ENCODE assay signal across 10 cellular contexts in the genomic region with DNA sequence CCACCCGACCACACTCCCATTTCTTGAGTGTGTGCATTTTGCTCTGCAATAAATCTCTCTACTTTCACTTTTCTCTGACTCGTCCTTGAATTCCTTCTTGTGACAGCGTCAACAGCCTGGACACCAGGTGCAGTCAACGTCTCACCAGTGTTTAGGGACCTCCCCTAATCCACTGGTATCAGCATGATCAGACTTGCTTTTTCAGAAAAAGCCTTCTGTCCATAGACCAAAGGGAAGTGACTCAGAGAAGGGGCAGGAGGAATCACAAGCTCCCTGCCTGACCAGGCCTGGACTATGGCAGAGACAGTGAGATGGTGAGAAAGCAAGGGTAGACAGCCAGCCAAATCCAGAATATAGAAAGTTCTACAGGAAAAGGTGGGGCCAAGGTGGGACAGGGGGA. TPM values are rescaled to one million over a fixed set of nuclear protein-coding genes. Genes with fewer than 3 reads are reported as not detected.
DNase-seq lines count a peak whose midpoint lies in the region; ATAC-seq and TF ChIP-seq lines count a peak whose summit lies in the region.
"Had no signal": no experiment of that assay in that cellular context is flagged by ENCODE, and none has a peak within 500 bp of the region (broad histone marks: within the 10 kb centered on the region; RNA-seq: fewer than 3 reads in every experiment).

No MANE protein-coding gene starts in this region.

- H3K9me3 Mint-ChIP-seq in stimulated activated effector memory CD8-positive, alpha-beta T cell treated with anti-CD3 and anti-CD28 coated beads, Interleukin-12 subunit alpha, Interleukin-12 subunit beta, amount 100 ng/mL, for 72 hours = no peaks in the 10 kb centered on the region

- 0% methylated on average over 4 of the region's 4 CpGs for WGBS in SK-N-SH (ENCODE audit: low lambda C conversion rate)

- H3K79me2 ChIP-seq in SK-N-SH (ENCODE audit: insufficient read depth) = no peaks in the 10 kb centered on the region

- no peaks in the 10 kb centered on the region for H3K4me1 ChIP-seq in SK-N-SH (ENCODE audit: control insufficient read depth in 1 of 2, insufficient read depth in 2 of 2, low read depth in 1 of 2, low read length in 1 of 2)

- H3K4me3 ChIP-seq in SK-N-SH (ENCODE audit: low read depth in 2 of 2, low read length in 1 of 2) = no peak overlapping the region; a peak in 1 of 4 replicates

- no peak for TF ChIP-seq RAD21 in SK-N-SH (IDR thresholded peaks at IDR 0.05; ENCODE audit: low read length)

- DNase-seq in SK-N-SH = no peak
- DNase-seq in NCI-H226 = peak; percentile 77
- peak; percentile 96 for DNase-seq in epithelial cell of prostate (ENCODE audit: low read depth, low spot score)
- DNase-seq in stimulated activated effector memory CD8-positive, alpha-beta T cell treated with anti-CD3 and anti-CD28 coated beads, Interleukin-12 subunit alpha, Interleukin-12 subunit beta, amount 100 ng/mL, for 72 hours (ENCODE audit: low spot score in 2 of 2) = no peak
- DNase-seq in NAMALWA (ENCODE audit: low spot score) = no peak
- no peak for DNase-seq in stimulated activated naive CD4-positive, alpha-beta T cell (lab: John Stamatoyannopoulos, UW)
- DNase-seq: activated CD4-positive, CD25-positive, alpha-beta regulatory T cell had no signal

- H4K20me1 ChIP-seq in SK-N-SH (ENCODE audit: insufficient read depth) = no peaks in the 10 kb centered on the region

- H3K36me3 Mint-ChIP-seq in stimulated activated effector memory CD8-positive, alpha-beta T cell treated with anti-CD3 and anti-CD28 coated beads, Interleukin-12 subunit alpha, Interleukin-12 subunit beta, amount 100 ng/mL, for 72 hours = no peaks in the 10 kb centered on the region

- no peaks in the 10 kb centered on the region for H3K9me2 ChIP-seq in SK-N-SH

- H3K4me3 Mint-ChIP-seq in stimulated activated effector memory CD8-positive, alpha-beta T cell treated with anti-CD3 and anti-CD28 coated beads, Interleukin-12 subunit alpha, Interleukin-12 subunit beta, amount 100 ng/mL, for 72 hours = no peak overlapping the region
- H3K4me3 Mint-ChIP-seq: B cell had no signal

- no peak for TF ChIP-seq EP300 in SK-N-SH (IDR thresholded peaks at IDR 0.05; ENCODE audit: borderline replicate concordance in 1 of 2, low read depth in 1 of 2, low read length in 1 of 2)

- no peak overlapping the region for H2AFZ ChIP-seq in SK-N-SH (ENCODE audit: low read depth)

- no peak overlapping the region for H3K27ac ChIP-seq in SK-N-SH (ENCODE audit: low read depth in 2 of 2, low read length in 1 of 2)
- H3K27ac ChIP-seq in epithelial cell of prostate = peak overlapping the region; percentile 66

- H3K9ac ChIP-seq in SK-N-SH = no peak overlapping the region

- H3F3A ChIP-seq in SK-N-SH (replicated peaks; ENCODE audit: insufficient read depth) = no peaks in the 10 kb centered on the region

- peaks cover 26% of the 10 kb centered on the region for H3K4me1 Mint-ChIP-seq in stimulated activated effector memory CD8-positive, alpha-beta T cell treated with anti-CD3 and anti-CD28 coated beads, Interleukin-12 subunit alpha, Interleukin-12 subunit beta, amount 100 ng/mL, for 72 hours

- TF ChIP-seq CTCF in SK-N-SH (IDR thresholded peaks at IDR 0.05) = no peak

- ATAC-seq in SK-N-SH treated with all-trans-retinoic acid at 6 μM for 48 hours (no peak), HG02798 (IDR thresholded peaks at IDR 0.05; ENCODE audit: poor library complexity, unreplicated experiment) (no peak)
- ATAC-seq in stimulated activated effector memory CD8-positive, alpha-beta T cell treated with anti-CD3 and anti-CD28 coated beads, Interleukin-12 subunit alpha, Interleukin-12 subunit beta, amount 100 ng/mL, for 72 hours = peak; percentile 71

- POLR2A ChIA-PET in SK-N-SH (lab: Yijun Ruan, JAX) = no interaction called here

- H3K27ac Mint-ChIP-seq in stimulated activated effector memory CD8-positive, alpha-beta T cell treated with anti-CD3 and anti-CD28 coated beads, Interleukin-12 subunit alpha, Interleukin-12 subunit beta, amount 100 ng/mL, for 72 hours = no peak overlapping the region
- H3K27ac Mint-ChIP-seq: B cell had no signal

- H3K9me3 ChIP-seq in SK-N-SH = no peaks in the 10 kb centered on the region

- H3K27me3 ChIP-seq in SK-N-SH (ENCODE audit: insufficient read depth) = peaks cover 42% of the 10 kb centered on the region; the same call in 1 of the 2 replicates

- H3K4me2 ChIP-seq in SK-N-SH = peak overlapping the region; percentile 40; the same call in 1 of the 2 replicates

- H3K36me3 ChIP-seq in SK-N-SH (replicated peaks in 1 of 2; ENCODE audit: control insufficient read depth in 1 of 2, insufficient read depth in 2 of 2, low read length in 1 of 2) = no peaks in the 10 kb centered on the region

- CTCF ChIA-PET in SK-N-SH (lab: Yijun Ruan, JAX) = interaction anchor here (1.0 kb wide), 1 partner anchor 8 kb away, joined by 3 read pairs; no protein-coding TSS in a partner anchor

TF ChIP-seq in SK-N-SH, 30 proteins besides CTCF, POLR2A, EP300 and RAD21 (continues in another document):
- TF ChIP-seq SIN3A (IDR thresholded peaks at IDR 0.05; ENCODE audit: borderline replicate concordance, low read depth, low read length) = no peak
- TF ChIP-seq, protein P1, sequence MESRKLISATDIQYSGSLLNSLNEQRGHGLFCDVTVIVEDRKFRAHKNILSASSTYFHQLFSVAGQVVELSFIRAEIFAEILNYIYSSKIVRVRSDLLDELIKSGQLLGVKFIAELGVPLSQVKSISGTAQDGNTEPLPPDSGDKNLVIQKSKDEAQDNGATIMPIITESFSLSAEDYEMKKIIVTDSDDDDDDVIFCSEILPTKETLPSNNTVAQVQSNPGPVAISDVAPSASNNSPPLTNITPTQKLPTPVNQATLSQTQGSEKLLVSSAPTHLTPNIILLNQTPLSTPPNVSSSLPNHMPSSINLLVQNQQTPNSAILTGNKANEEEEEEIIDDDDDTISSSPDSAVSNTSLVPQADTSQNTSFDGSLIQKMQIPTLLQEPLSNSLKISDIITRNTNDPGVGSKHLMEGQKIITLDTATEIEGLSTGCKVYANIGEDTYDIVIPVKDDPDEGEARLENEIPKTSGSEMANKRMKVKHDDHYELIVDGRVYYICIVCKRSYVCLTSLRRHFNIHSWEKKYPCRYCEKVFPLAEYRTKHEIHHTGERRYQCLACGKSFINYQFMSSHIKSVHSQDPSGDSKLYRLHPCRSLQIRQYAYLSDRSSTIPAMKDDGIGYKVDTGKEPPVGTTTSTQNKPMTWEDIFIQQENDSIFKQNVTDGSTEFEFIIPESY (IDR thresholded peaks at IDR 0.05; ENCODE audit: borderline replicate concordance, low read depth) = no peak
- TF ChIP-seq, protein P2, sequence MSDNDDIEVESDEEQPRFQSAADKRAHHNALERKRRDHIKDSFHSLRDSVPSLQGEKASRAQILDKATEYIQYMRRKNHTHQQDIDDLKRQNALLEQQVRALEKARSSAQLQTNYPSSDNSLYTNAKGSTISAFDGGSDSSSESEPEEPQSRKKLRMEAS (IDR thresholded peaks at IDR 0.05; ENCODE audit: low read depth) = no peak
- TF ChIP-seq NRF1 (IDR thresholded peaks at IDR 0.05; ENCODE audit: low read depth, low read length) = no peak

TF ChIP-seq in SK-N-SH treated with all-trans-retinoic acid at 6 μM for 48 hours, 23 proteins besides CTCF, POLR2A, EP300 and RAD21:
- TF ChIP-seq ZNF8 (CRISPR knock-in tag; IDR thresholded peaks at IDR 0.05) = no peak

RNA-seq across cellular contexts. Expression of gene CCR5, which starts 15.5 kb away (rescaled TPM):
- not detected in 2 replicates for polyA plus RNA-seq in SK-N-SH (2012; rRNA removed)
- polyA plus RNA-seq in SK-N-SH (2012; cell fraction: cytosol; rRNA removed) = not detected in 2 replicates
- not detected in 2 replicates for polyA plus RNA-seq in SK-N-SH (2012; cell fraction: nucleus; rRNA removed)

RNA-seq across cellular contexts. Expression of gene CCRL2, which starts 20.9 kb away (rescaled TPM):
- not detected in 2 replicates for polyA plus RNA-seq in SK-N-SH (2012; rRNA removed)
- 0.06 TPM in 1 of 2 replicates, not detected in the other for polyA plus RNA-seq in SK-N-SH (2012; cell fraction: cytosol; rRNA removed)
- 0.08 TPM in 1 of 2 replicates, not detected in the other for polyA plus RNA-seq in SK-N-SH (2012; cell fraction: nucleus; rRNA removed)

RNA-seq across cellular contexts. Expression of gene CCR2, which starts 32.3 kb away (rescaled TPM):
- polyA plus RNA-seq in SK-N-SH (2012; rRNA removed) = not detected in 2 replicates
- polyA plus RNA-seq in SK-N-SH (2012; cell fraction: cytosol; rRNA removed) = not detected in 2 replicates
- not detected in 2 replicates for polyA plus RNA-seq in SK-N-SH (2012; cell fraction: nucleus; rRNA removed)

Comparison
In these comparisons a context has a peak if more than half of its experiments do, and no peak if none do; other contexts are left out.
1. DNase-seq: peak in NCI-H226 (single experiment) and epithelial cell of prostate (single experiment); none in SK-N-SH (single experiment), stimulated activated effector memory CD8-positive, alpha-beta T cell treated with anti-CD3 and anti-CD28 coated beads, Interleukin-12 subunit alpha, Interleukin-12 subunit beta, amount 100 ng/mL, for 72 hours (0 of 2), NAMALWA (single experiment) and stimulated activated naive CD4-positive, alpha-beta T cell (0 of 6).